1 cellular context compared by ENCODE assay signal in genomic region chr12:108855284-108856169, GRCh38.
TF ChIP-seq lines count a peak whose summit lies in the region.

No MANE protein-coding gene starts in this region.

TF ChIP-seq in HepG2, 621 proteins besides CTCF, POLR2A, EP300 and RAD21 (continued from another document):
- TF ChIP-seq PATZ1 (CRISPR knock-in tag; IDR thresholded peaks at IDR 0.05), result peak; percentile 61; the same call in 1 of the 2 replicates
- TF ChIP-seq CEBPB (IDR thresholded peaks at IDR 0.05; ENCODE audit: borderline replicate concordance, low read depth, low read length), result 0 out of 2 replicates have a peak, but pooled peaks have one; percentile 34
- no peak for TF ChIP-seq NFE2L1 (CRISPR knock-in tag; IDR thresholded peaks at IDR 0.05; ENCODE audit: borderline replicate concordance)
- TF ChIP-seq ZNF280D (CRISPR knock-in tag; IDR thresholded peaks at IDR 0.05), result no peak
- TF ChIP-seq RARG (CRISPR knock-in tag; IDR thresholded peaks at IDR 0.05; ENCODE audit: low read depth), result no peak
- TF ChIP-seq ZNF33A (CRISPR knock-in tag; IDR thresholded peaks at IDR 0.05; ENCODE audit: borderline replicate concordance), result no peak
- no peak for TF ChIP-seq ZFP41 (CRISPR knock-in tag; IDR thresholded peaks at IDR 0.05; ENCODE audit: borderline replicate concordance)
- no peak for TF ChIP-seq ZNF510 (CRISPR knock-in tag; IDR thresholded peaks at IDR 0.05; ENCODE audit: low read depth)
- TF ChIP-seq ZNF768 (CRISPR knock-in tag; IDR thresholded peaks at IDR 0.05), result no peak
- 0 out of 2 replicates have a peak, but pooled peaks have one; percentile 11 for TF ChIP-seq SALL2 (CRISPR knock-in tag; IDR thresholded peaks at IDR 0.05)
- TF ChIP-seq ZNF576 (CRISPR knock-in tag; IDR thresholded peaks at IDR 0.05), result no peak
- no peak for TF ChIP-seq BCL6 (CRISPR knock-in tag; IDR thresholded peaks at IDR 0.05)
